11 cellular contexts compared by ENCODE assay signal in genomic region chrY:7874080-7874479, GRCh38.
DNase-seq lines count a peak whose midpoint lies in the region; ATAC-seq lines count a peak whose summit lies in the region.
"Had no signal": no experiment of that assay in that cellular context is flagged by ENCODE, and none has a peak within 500 bp of the region (broad histone marks: within the 10 kb centered on the region; RNA-seq: fewer than 3 reads in every experiment).

No MANE protein-coding gene starts in this region.

- H3K4me1 Mint-ChIP-seq in activated CD4-positive, alpha-beta T cell treated with anti-CD3 and anti-CD28 coated beads for 36 hours = no peaks in the 10 kb centered on the region

- POLR2A ChIA-PET in activated CD4-positive, alpha-beta T cell treated with anti-CD3 and anti-CD28 coated beads for 36 hours (lab: Charles Lee) = no interaction called here

- H3K27ac Mint-ChIP-seq in activated CD4-positive, alpha-beta T cell treated with anti-CD3 and anti-CD28 coated beads for 36 hours = no peak overlapping the region

- intact Hi-C loops in activated CD4-positive, alpha-beta T cell treated with anti-CD3 and anti-CD28 coated beads for 36 hours (cut with DNase I, micrococcal nuclease) = no loop called here

- CTCF ChIA-PET in activated CD4-positive, alpha-beta T cell treated with anti-CD3 and anti-CD28 coated beads for 36 hours (lab: Charles Lee) = no interaction called here

- H3K4me3 Mint-ChIP-seq in activated CD4-positive, alpha-beta T cell treated with anti-CD3 and anti-CD28 coated beads for 36 hours = no peak overlapping the region

- peak; percentile 66 for ATAC-seq in activated CD4-positive, alpha-beta T cell treated with anti-CD3 and anti-CD28 coated beads for 36 hours

- H3K36me3 Mint-ChIP-seq in activated CD4-positive, alpha-beta T cell treated with anti-CD3 and anti-CD28 coated beads for 36 hours (ENCODE audit: low read depth) = no peaks in the 10 kb centered on the region

- no peaks in the 10 kb centered on the region for H3K9me3 Mint-ChIP-seq in activated CD4-positive, alpha-beta T cell treated with anti-CD3 and anti-CD28 coated beads for 36 hours (ENCODE audit: low read depth)

- H3K27me3 Mint-ChIP-seq in activated CD4-positive, alpha-beta T cell treated with anti-CD3 and anti-CD28 coated beads for 36 hours = no peaks in the 10 kb centered on the region

- DNase-seq in activated CD4-positive, alpha-beta T cell treated with anti-CD3 and anti-CD28 coated beads for 36 hours = peak; percentile 5
- no peak for DNase-seq in activated CD4-positive, alpha-beta T cell treated with anti-CD3 and anti-CD28 coated beads for 1 hour
- DNase-seq in HS-5 (ENCODE audit: low read depth) (peak; percentile 5), dermis blood vessel endothelial cell (peak; percentile 50), renal cortical epithelial cell (ENCODE audit: low read depth) (peak; percentile 13), activated gamma-delta T cell treated with Interleukin-2 at 50 U/mL for 16 hours (no peak), mesenteric fat pad (ENCODE audit: low spot score) (no peak)
- DNase-seq in activated CD4-positive, CD25-positive, alpha-beta regulatory T cell treated with anti-CD3 and anti-CD28 coated beads, Interleukin-2, amount 50 U/mL, for 72 hours = no peak
- DNase-seq: amniotic stem cell; NCI-H1105 treated with DMSO at 0.1 percent for 48 hours; stimulated activated CD8-positive, alpha-beta memory T cell treated with anti-CD3 and anti-CD28 coated beads, Interleukin-4, amount 100 ng/mL, for 48 hours had no signal

Comparison
In these comparisons a context has a peak if more than half of its experiments do, and no peak if none do; other contexts are left out.
1. DNase-seq: peak in activated CD4-positive, alpha-beta T cell treated with anti-CD3 and anti-CD28 coated beads for 36 hours (single experiment), HS-5 (single experiment), dermis blood vessel endothelial cell (single experiment) and renal cortical epithelial cell (single experiment); none in activated CD4-positive, alpha-beta T cell treated with anti-CD3 and anti-CD28 coated beads for 1 hour (single experiment), activated gamma-delta T cell treated with Interleukin-2 at 50 U/mL for 16 hours (single experiment), mesenteric fat pad (single experiment) and activated CD4-positive, CD25-positive, alpha-beta regulatory T cell treated with anti-CD3 and anti-CD28 coated beads, Interleukin-2, amount 50 U/mL, for 72 hours (single experiment).